1 cellular context compared by ENCODE assay signal in the genomic region with DNA sequence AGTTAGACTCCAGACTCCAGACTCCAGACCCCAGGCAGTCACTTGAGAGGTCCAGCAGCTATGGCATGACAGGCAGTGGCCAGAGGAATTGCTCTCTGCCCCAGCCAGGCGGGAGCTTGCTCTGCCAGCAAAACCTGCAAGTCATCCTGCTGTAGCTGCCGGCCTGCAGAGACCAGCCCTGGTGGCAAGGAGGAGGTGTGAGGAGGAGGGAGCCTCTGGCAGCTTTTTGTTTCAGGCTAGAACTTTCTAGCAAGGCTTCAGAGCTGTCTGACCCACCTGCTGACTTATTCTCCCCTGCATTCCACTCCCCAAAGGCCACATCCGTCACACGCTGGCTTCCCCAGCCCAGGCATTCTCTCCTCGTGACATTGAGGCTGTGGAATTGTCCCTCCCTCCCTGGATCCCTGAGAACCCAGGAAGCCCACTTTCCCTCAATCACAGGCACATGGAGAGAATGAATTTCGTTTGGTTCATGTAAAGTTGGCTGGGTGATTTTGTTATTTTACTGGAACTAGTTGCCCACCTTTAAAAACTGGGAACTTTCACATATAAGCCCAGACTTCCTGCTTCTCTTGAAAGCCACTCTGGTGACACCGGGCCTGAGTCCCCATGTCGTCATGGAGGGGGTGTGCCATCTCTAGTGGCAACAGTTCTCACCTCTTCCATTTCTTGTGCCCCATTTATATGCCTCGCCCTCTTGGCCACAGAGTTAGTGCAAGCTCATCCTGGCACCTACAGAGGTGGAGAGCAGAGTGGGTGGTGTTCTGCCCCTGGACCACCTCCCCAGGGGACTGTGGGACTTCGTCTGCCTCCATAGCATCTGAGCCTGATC.
TF ChIP-seq lines count a peak whose summit lies in the region.

No MANE protein-coding gene starts in this region.

TF ChIP-seq in K562, 482 proteins besides CTCF, POLR2A, EP300 and RAD21 (continued from another document and continues in another):
- TF ChIP-seq ZNF512 (tag; IDR thresholded peaks at IDR 0.05) (no peak), MYC (IDR thresholded peaks at IDR 0.05; ENCODE audit: low read depth, low read length) (no peak), MYC (CRISPR knock-in tag; IDR thresholded peaks at IDR 0.05; ENCODE audit: borderline replicate concordance, low read depth) (no peak), ZNF121 (CRISPR knock-in tag; conservative IDR thresholded peaks at IDR 0.05) (no peak), TAF7 (tag; IDR thresholded peaks at IDR 0.05) (no peak), ZNF695 (CRISPR knock-in tag; IDR thresholded peaks at IDR 0.05) (0 out of 2 replicates have a peak, but pooled peaks have one; percentile 24), SOX6 (IDR thresholded peaks at IDR 0.05) (no peak), PRMT5 (CRISPR knock-in tag; IDR thresholded peaks at IDR 0.05) (no peak), KLF10 (CRISPR knock-in tag; IDR thresholded peaks at IDR 0.05) (no peak), OTX1 (CRISPR knock-in tag; IDR thresholded peaks at IDR 0.05) (no peak), NCOA4 (IDR thresholded peaks at IDR 0.05; ENCODE audit: partially characterized antibody) (no peak), COPS2 (conservative IDR thresholded peaks at IDR 0.05) (no peak), SUPT5H (IDR thresholded peaks at IDR 0.05) (no peak), NFYB (IDR thresholded peaks at IDR 0.05; ENCODE audit: extremely low read depth, insufficient read length) (no peak), CBFA2T2 (conservative IDR thresholded peaks at IDR 0.05) (no peak), ZNF239 (CRISPR knock-in tag; IDR thresholded peaks at IDR 0.05) (no peak), ZNF165 (CRISPR knock-in tag; IDR thresholded peaks at IDR 0.05; ENCODE audit: borderline replicate concordance) (no peak), KAT2B (IDR thresholded peaks at IDR 0.05; ENCODE audit: low read depth, low read length) (no peak), CSDE1 (IDR thresholded peaks at IDR 0.05) (no peak), TGIF2 (CRISPR knock-in tag; IDR thresholded peaks at IDR 0.05) (no peak), CREBBP (IDR thresholded peaks at IDR 0.05; ENCODE audit: low read depth, low read length) (no peak), E2F8 (IDR thresholded peaks at IDR 0.05; ENCODE audit: low read depth, partially characterized antibody) (no peak), HDAC6 (IDR thresholded peaks at IDR 0.05; ENCODE audit: low read depth, low read length) (no peak), PCBP2 (IDR thresholded peaks at IDR 0.05; ENCODE audit: low read depth, low read length, poor library complexity, severe bottlenecking) (no peak), E4F1 (CRISPR knock-in tag; IDR thresholded peaks at IDR 0.05; ENCODE audit: borderline replicate concordance) (no peak), SREBF1 (IDR thresholded peaks at IDR 0.05; ENCODE audit: borderline replicate concordance, low read depth, low read length) (no peak), NBN (IDR thresholded peaks at IDR 0.05; ENCODE audit: low read depth) (no peak), SAFB2 (IDR thresholded peaks at IDR 0.05; ENCODE audit: borderline replicate concordance, low read depth, low read length, severe bottlenecking) (no peak), ZFP36 (IDR thresholded peaks at IDR 0.05; ENCODE audit: low read depth, low read length, partially characterized antibody) (peak; percentile 63), SNRNP70 (optimal IDR thresholded peaks at IDR 0.05; ENCODE audit: low read depth, low read length) (no peak), DNMT1 (IDR thresholded peaks at IDR 0.05) (no peak), ZNF134 (CRISPR knock-in tag; conservative IDR thresholded peaks at IDR 0.05) (peak; percentile 31; the same call in 1 of the 2 replicates), ZNF311 (CRISPR knock-in tag; IDR thresholded peaks at IDR 0.05) (no peak), NEUROD1 (IDR thresholded peaks at IDR 0.05; ENCODE audit: borderline replicate concordance, low read depth, low read length, partially characterized antibody) (no peak), CREB1 (IDR thresholded peaks at IDR 0.05) (no peak), CREB1 (CRISPR knock-in tag; IDR thresholded peaks at IDR 0.05) (0 out of 2 replicates have a peak, but pooled peaks have one; percentile 11), ZNF57 (CRISPR knock-in tag; IDR thresholded peaks at IDR 0.05) (no peak), ZNF274 (IDR thresholded peaks at IDR 0.05; ENCODE audit: borderline replicate concordance, low read depth, low read length) (no peak), ZNF551 (CRISPR knock-in tag; IDR thresholded peaks at IDR 0.05) (no peak), ZKSCAN8 (CRISPR knock-in tag; IDR thresholded peaks at IDR 0.05) (no peak; the same call in 1 of the 2 replicates), KDM4B (IDR thresholded peaks at IDR 0.05; ENCODE audit: borderline replicate concordance in 2 of 2, low read depth in 1 of 2) (no peak), ZNF41 (CRISPR knock-in tag; conservative IDR thresholded peaks at IDR 0.05) (0 out of 2 replicates have a peak, but pooled peaks have one; percentile 27), MECOM (CRISPR knock-in tag; IDR thresholded peaks at IDR 0.05) (0 out of 2 replicates have a peak, but pooled peaks have one; percentile 44), CBX3 (IDR thresholded peaks at IDR 0.05; ENCODE audit: borderline replicate concordance in 1 of 2, low read length in 2 of 2) (no peak), HDGF (IDR thresholded peaks at IDR 0.05) (no peak), ZKSCAN1 (IDR thresholded peaks at IDR 0.05; ENCODE audit: low read depth, low read length) (0 out of 2 replicates have a peak, but pooled peaks have one; percentile 36), ADNP (tag; IDR thresholded peaks at IDR 0.05) (no peak), CHCHD3 (CRISPR knock-in tag; IDR thresholded peaks at IDR 0.05) (no peak), ETV6 (IDR thresholded peaks at IDR 0.05; ENCODE audit: borderline replicate concordance in 1 of 2, low read depth in 2 of 2, low read length in 1 of 2) (no peak), ETV6 (CRISPR knock-in tag; IDR thresholded peaks at IDR 0.05; ENCODE audit: borderline replicate concordance) (no peak), FOXJ2 (tag; IDR thresholded peaks at IDR 0.05) (no peak), KDM1A (IDR thresholded peaks at IDR 0.05) (no peak), ZBTB1 (CRISPR knock-in tag; IDR thresholded peaks at IDR 0.05; ENCODE audit: borderline replicate concordance, low read depth) (no peak), ZNF766 (CRISPR knock-in tag; conservative IDR thresholded peaks at IDR 0.05) (peak; percentile 77; the same call in 1 of the 2 replicates), NR1H2 (CRISPR knock-in tag; IDR thresholded peaks at IDR 0.05) (no peak), ARID1B (IDR thresholded peaks at IDR 0.05) (peak; percentile 65), ZNF174 (CRISPR knock-in tag; IDR thresholded peaks at IDR 0.05) (no peak), PCBP1 (IDR thresholded peaks at IDR 0.05; ENCODE audit: low read depth, low read length, poor library complexity, severe bottlenecking) (no peak), PHTF2 (CRISPR knock-in tag; IDR thresholded peaks at IDR 0.05) (no peak), TAF9B (IDR thresholded peaks at IDR 0.05; ENCODE audit: partially characterized antibody) (no peak), SMARCB1 (IDR thresholded peaks at IDR 0.05; ENCODE audit: insufficient read length, low read depth) (peak; percentile 93), CC2D1A (IDR thresholded peaks at IDR 0.05) (no peak), KAT8 (IDR thresholded peaks at IDR 0.05; ENCODE audit: low read depth) (no peak), MTA1 (IDR thresholded peaks at IDR 0.05; ENCODE audit: borderline replicate concordance) (no peak), SMC3 (conservative IDR thresholded peaks at IDR 0.05; ENCODE audit: insufficient read depth, low read depth, low read length) (no peak)
- TF ChIP-seq, protein P1, sequence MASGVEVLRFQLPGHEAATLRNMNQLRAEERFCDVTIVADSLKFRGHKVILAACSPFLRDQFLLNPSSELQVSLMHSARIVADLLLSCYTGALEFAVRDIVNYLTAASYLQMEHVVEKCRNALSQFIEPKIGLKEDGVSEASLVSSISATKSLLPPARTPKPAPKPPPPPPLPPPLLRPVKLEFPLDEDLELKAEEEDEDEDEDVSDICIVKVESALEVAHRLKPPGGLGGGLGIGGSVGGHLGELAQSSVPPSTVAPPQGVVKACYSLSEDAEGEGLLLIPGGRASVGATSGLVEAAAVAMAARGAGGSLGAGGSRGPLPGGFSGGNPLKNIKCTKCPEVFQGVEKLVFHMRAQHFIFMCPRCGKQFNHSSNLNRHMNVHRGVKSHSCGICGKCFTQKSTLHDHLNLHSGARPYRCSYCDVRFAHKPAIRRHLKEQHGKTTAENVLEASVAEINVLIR (CRISPR knock-in tag; IDR thresholded peaks at IDR 0.05): 0 out of 2 replicates have a peak, but pooled peaks have one; percentile 2
- TF ChIP-seq, protein P2, sequence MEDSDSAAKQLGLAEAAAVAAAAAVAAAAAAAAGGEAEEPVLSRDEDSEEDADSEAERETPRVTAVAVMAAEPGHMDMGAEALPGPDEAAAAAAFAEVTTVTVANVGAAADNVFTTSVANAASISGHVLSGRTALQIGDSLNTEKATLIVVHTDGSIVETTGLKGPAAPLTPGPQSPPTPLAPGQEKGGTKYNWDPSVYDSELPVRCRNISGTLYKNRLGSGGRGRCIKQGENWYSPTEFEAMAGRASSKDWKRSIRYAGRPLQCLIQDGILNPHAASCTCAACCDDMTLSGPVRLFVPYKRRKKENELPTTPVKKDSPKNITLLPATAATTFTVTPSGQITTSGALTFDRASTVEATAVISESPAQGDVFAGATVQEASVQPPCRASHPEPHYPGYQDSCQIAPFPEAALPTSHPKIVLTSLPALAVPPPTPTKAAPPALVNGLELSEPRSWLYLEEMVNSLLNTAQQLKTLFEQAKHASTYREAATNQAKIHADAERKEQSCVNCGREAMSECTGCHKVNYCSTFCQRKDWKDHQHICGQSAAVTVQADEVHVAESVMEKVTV (CRISPR knock-in tag; IDR thresholded peaks at IDR 0.05): no peak
- TF ChIP-seq, protein P3, sequence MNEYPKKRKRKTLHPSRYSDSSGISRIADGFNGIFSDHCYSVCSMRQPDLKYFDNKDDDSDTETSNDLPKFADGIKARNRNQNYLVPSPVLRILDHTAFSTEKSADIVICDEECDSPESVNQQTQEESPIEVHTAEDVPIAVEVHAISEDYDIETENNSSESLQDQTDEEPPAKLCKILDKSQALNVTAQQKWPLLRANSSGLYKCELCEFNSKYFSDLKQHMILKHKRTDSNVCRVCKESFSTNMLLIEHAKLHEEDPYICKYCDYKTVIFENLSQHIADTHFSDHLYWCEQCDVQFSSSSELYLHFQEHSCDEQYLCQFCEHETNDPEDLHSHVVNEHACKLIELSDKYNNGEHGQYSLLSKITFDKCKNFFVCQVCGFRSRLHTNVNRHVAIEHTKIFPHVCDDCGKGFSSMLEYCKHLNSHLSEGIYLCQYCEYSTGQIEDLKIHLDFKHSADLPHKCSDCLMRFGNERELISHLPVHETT (CRISPR knock-in tag; conservative IDR thresholded peaks at IDR 0.05 in 1 of 2, IDR thresholded peaks at IDR 0.05 in 1 of 2): peak in 1 of 2 experiments; percentile 77; a peak in 2 of 4 replicates
- TF ChIP-seq, protein P4, sequence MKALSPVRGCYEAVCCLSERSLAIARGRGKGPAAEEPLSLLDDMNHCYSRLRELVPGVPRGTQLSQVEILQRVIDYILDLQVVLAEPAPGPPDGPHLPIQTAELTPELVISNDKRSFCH (CRISPR knock-in tag; IDR thresholded peaks at IDR 0.05): no peak
- TF ChIP-seq, protein P4 (tag; IDR thresholded peaks at IDR 0.05): no peak
